In the genomic region with DNA sequence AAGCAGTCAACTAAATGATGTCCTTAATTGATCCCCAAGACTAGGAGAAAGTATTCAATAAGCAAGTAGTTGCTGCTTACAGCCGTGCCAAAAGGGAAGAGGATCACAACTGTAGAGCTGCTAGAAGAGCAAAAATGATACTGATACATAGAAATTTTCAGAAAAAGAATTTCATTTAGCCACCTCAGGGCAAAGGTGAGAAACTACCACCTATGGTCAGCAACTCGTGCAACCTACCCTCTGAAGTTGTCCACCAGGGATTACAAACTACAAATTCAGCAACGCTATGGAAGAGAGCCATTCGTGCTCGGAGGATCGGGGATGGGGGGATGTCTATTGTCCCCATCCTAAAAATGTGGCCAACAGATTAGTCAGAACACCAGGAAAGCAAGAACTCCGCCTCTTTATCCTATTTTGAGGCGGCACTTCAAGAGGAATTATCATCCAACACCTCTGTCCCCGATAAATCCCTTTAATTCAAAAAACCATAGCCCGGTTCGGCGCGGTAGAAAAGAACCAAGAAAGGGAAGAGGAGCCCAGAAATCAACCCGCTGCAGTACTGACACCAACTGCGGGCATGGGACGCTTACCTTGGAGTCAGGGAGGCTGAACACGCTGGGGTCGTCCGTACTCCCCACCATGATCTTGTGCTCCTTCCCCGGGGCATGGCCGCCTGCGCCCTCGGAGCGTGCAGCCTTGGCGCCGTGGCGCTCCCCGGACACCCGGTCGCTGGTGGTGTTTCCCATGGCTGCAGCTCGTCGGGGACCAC, we compare ENCODE assay signal across 8 cellular contexts. TPM values are rescaled to one million over a fixed set of nuclear protein-coding genes. Genes with fewer than 3 reads are reported as not detected.
A peak's percentile ranks its signal among the peaks of the same experiment; 100 is the strongest.
DNase-seq lines count a peak whose midpoint lies in the region; ATAC-seq and TF ChIP-seq lines count a peak whose summit lies in the region.

No MANE protein-coding gene starts in this region.

- H3K4me1 ChIP-seq in cardiac muscle cell (ENCODE audit: low read depth): peaks cover 32% of the 10 kb centered on the region
- peaks cover 0 to 32% of the 10 kb centered on the region in 2 donors for H3K4me1 ChIP-seq in lung (ENCODE audit: control insufficient read depth in 2 of 2, insufficient read depth in 2 of 2, low read length in 2 of 2)
- H3K4me1 ChIP-seq in tibial nerve: peaks cover 0 to 49% (median 9%) of the 10 kb centered on the region in 4 donors

- TF ChIP-seq CTCF in cardiac muscle cell (IDR thresholded peaks at IDR 0.05; ENCODE audit: low read depth, low read length) (no peak), lung (IDR thresholded peaks at IDR 0.05; ENCODE audit: control extremely low read depth, extremely low read depth) (no peak), tibial nerve (IDR thresholded peaks at IDR 0.05) (no peak)

- WGBS in lung, 2 donors: 0% methylated on average over 32 of the region's 32 CpGs
- 0 to 1% methylated on average over 18 to 19 of the region's 32 CpGs for WGBS in tibial nerve, 2 donors

- no peaks in the 10 kb centered on the region for H3K36me3 ChIP-seq in cardiac muscle cell
- peaks cover 0 to 1% of the 10 kb centered on the region in 2 donors for H3K36me3 ChIP-seq in lung (ENCODE audit: control insufficient read depth in 2 of 2, insufficient read depth in 2 of 2, low read length in 2 of 2)
- H3K36me3 ChIP-seq in tibial nerve: peaks cover 0 to 28% (median 0%) of the 10 kb centered on the region in 3 donors

- DNase-seq in cardiac muscle cell (ENCODE audit: low read depth in 1 of 2, low spot score in 1 of 2) (no peak), left ventricle myocardium superior (no peak), NCI-H82 (lab: John Stamatoyannopoulos, UW) (peak; percentile 76), caudate nucleus (lab: John Stamatoyannopoulos, UW) (peak in 11 of 61 donors; percentile 16 to 62 (median 42)), lung (ENCODE audit: low spot score) (no peak), tibial nerve (ENCODE audit: low spot score in 2 of 2) (no peak), dedifferentiated amniotic fluid mesenchymal stem cell (ENCODE audit: extremely low spot score) (no peak)

- TF ChIP-seq POLR2A in tibial nerve (IDR thresholded peaks at IDR 0.05): no peak

- H3K4me3 ChIP-seq in cardiac muscle cell (peak overlapping the region; percentile 76), lung (peak overlapping the region; percentile 87), tibial nerve (peak overlapping the region; percentile 57 to 85 (median 82))

- intact Hi-C loops in left ventricle myocardium superior (cut with micrococcal nuclease): loop anchor here (2.0 kb wide), 1 partner anchor 71 kb away; a partner anchor contains a TSS

- H3K9me3 ChIP-seq in cardiac muscle cell (ENCODE audit: low read depth) (no peaks in the 10 kb centered on the region), lung (ENCODE audit: control insufficient read depth in 2 of 2, insufficient read depth in 1 of 2, low read length in 1 of 2) (no peaks in the 10 kb centered on the region), tibial nerve (no peaks in the 10 kb centered on the region)

- no peak for TF ChIP-seq EP300 in tibial nerve (IDR thresholded peaks at IDR 0.05)

- ATAC-seq in left ventricle myocardium superior: no peak
- no peak for ATAC-seq in lung (ENCODE audit: insufficient read depth, low FRiP score)
- ATAC-seq in GM21381 (IDR thresholded peaks at IDR 0.05; ENCODE audit: unreplicated experiment): no peak

- H3K27me3 ChIP-seq in cardiac muscle cell: no peaks in the 10 kb centered on the region
- H3K27me3 ChIP-seq in lung (ENCODE audit: control insufficient read depth, insufficient read depth): no peaks in the 10 kb centered on the region
- H3K27me3 ChIP-seq in tibial nerve: no peaks in the 10 kb centered on the region

- H3K27ac ChIP-seq in cardiac muscle cell (peak overlapping the region; percentile 76), caudate nucleus (ENCODE audit: low read depth, low read length) (peak overlapping the region; percentile 91), lung (ENCODE audit: low read depth in 1 of 2, low read length in 1 of 2) (peak overlapping the region; percentile 89 to 98), tibial nerve (peak overlapping the region; percentile 90 to 97 (median 95))

RNA-seq across cellular contexts. Expression of a gene that starts 0.7 kb away (rescaled TPM):
- total RNA-seq in cardiac muscle cell (28.2 and 29.3 TPM in 2 replicates), left ventricle myocardium superior (44.7 TPM), lung (10 to 100 TPM; 13.6 to 25.7 TPM), tibial nerve (10 to 100 TPM; 12.6 to 23.4 (median 15.1) TPM)
- polyA plus RNA-seq in cardiac muscle cell (24.7 and 26.5 TPM in 2 replicates), lung (1 to 10 TPM; 4.2 to 4.5 TPM)

RNA-seq across cellular contexts. Expression of a gene that starts 53.6 kb away (rescaled TPM):
- total RNA-seq in cardiac muscle cell: 0.74 and 1.8 TPM in 2 replicates
- polyA plus RNA-seq in cardiac muscle cell: 0.75 and 1.3 TPM in 2 replicates
- 3.3 TPM for total RNA-seq in left ventricle myocardium superior
- 10 to 100 TPM; 10.4 to 78.6 TPM for total RNA-seq in lung
- 10 to 100 TPM; 20.0 to 36.4 TPM for polyA plus RNA-seq in lung
- total RNA-seq in tibial nerve: 1 to 10 TPM; 2.6 to 6.3 (median 3.0) TPM
